In genomic region chr11:31809543-31809856, GRCh38 we compare ENCODE assay signal across 8 cellular contexts. TPM values are rescaled to one million over a fixed set of nuclear protein-coding genes. Genes with fewer than 3 reads are reported as not detected.
DNase-seq lines count a peak whose midpoint lies in the region; ATAC-seq and TF ChIP-seq lines count a peak whose summit lies in the region.

No MANE protein-coding gene starts in this region.

- no peak for DNase-seq in activated CD4-positive, alpha-beta T cell treated with anti-CD3 and anti-CD28 coated beads for 36 hours
- no peak for DNase-seq in activated CD4-positive, alpha-beta T cell treated with anti-CD3 and anti-CD28 coated beads for 4 hours
- no peak for DNase-seq in SJSA1 (ENCODE audit: low read depth in 1 of 2, low spot score in 2 of 2)
- DNase-seq in endothelial cell (ENCODE audit: low spot score), result no peak
- DNase-seq in retinal pigment epithelial cell (ENCODE audit: low read depth), result no peak
- DNase-seq in putamen (ENCODE audit: low spot score), result no peak
- DNase-seq in ACHN, result no peak
- no peak for DNase-seq in cardiac septum (ENCODE audit: low spot score)

- POLR2A ChIA-PET in activated CD4-positive, alpha-beta T cell treated with anti-CD3 and anti-CD28 coated beads for 36 hours (lab: Charles Lee), result no interaction called here

- CTCF ChIA-PET in activated CD4-positive, alpha-beta T cell treated with anti-CD3 and anti-CD28 coated beads for 36 hours (lab: Charles Lee), result interaction anchor here (1.1 to 2.1 kb wide), 2 partner anchors 9 to 10 kb away, joined by 3 to 4 read pairs; no protein-coding TSS in a partner anchor

- H3K36me3 Mint-ChIP-seq in activated CD4-positive, alpha-beta T cell treated with anti-CD3 and anti-CD28 coated beads for 36 hours (ENCODE audit: low read depth), result no peaks in the 10 kb centered on the region
- H3K36me3 Mint-ChIP-seq in endothelial cell (ENCODE audit: low read depth, unreplicated experiment), result peaks cover 14% of the 10 kb centered on the region

- no peaks in the 10 kb centered on the region for H3K9me3 ChIP-seq in SJSA1 (replicated peaks)

- peaks cover 3% of the 10 kb centered on the region for H3K27me3 ChIP-seq in SJSA1 (replicated peaks)

- H3K36me3 ChIP-seq in SJSA1, result no peaks in the 10 kb centered on the region

- no peak overlapping the region for H3K27ac ChIP-seq in SJSA1

- no peaks in the 10 kb centered on the region for H3K9me3 Mint-ChIP-seq in activated CD4-positive, alpha-beta T cell treated with anti-CD3 and anti-CD28 coated beads for 36 hours (ENCODE audit: low read depth)
- H3K9me3 Mint-ChIP-seq in endothelial cell (ENCODE audit: unreplicated experiment), result no peaks in the 10 kb centered on the region

- in situ Hi-C loops in ACHN (cut with HindIII; ENCODE audit: low pct_ligation_motif_present, low pct_unique_long_range_greater_than_20kb, low sequenced_read_pairs), result no loop called here

- H3K4me1 ChIP-seq in SJSA1 (replicated peaks), result peaks cover 16% of the 10 kb centered on the region

- no peak overlapping the region for H3K27ac Mint-ChIP-seq in activated CD4-positive, alpha-beta T cell treated with anti-CD3 and anti-CD28 coated beads for 36 hours
- H3K27ac Mint-ChIP-seq in endothelial cell (ENCODE audit: unreplicated experiment), result no peak overlapping the region

- H3K4me3 ChIP-seq in SJSA1, result peak overlapping the region; percentile 49
- H3K4me3 ChIP-seq in retinal pigment epithelial cell (ENCODE audit: low read length), result peak overlapping the region; percentile 95

- no peak for ATAC-seq in activated CD4-positive, alpha-beta T cell treated with anti-CD3 and anti-CD28 coated beads for 36 hours

- peaks cover 36% of the 10 kb centered on the region for H3K4me1 Mint-ChIP-seq in activated CD4-positive, alpha-beta T cell treated with anti-CD3 and anti-CD28 coated beads for 36 hours
- H3K4me1 Mint-ChIP-seq in endothelial cell (ENCODE audit: unreplicated experiment), result peaks cover 32% of the 10 kb centered on the region

- peak overlapping the region; percentile 26 for H3K4me3 Mint-ChIP-seq in activated CD4-positive, alpha-beta T cell treated with anti-CD3 and anti-CD28 coated beads for 36 hours
- H3K4me3 Mint-ChIP-seq in endothelial cell (ENCODE audit: unreplicated experiment), result peak overlapping the region; percentile 42

- intact Hi-C loops in activated CD4-positive, alpha-beta T cell treated with anti-CD3 and anti-CD28 coated beads for 36 hours (cut with DNase I, micrococcal nuclease), result loop anchor here (10.0 kb wide), 2 partner anchors 325 to 1485 kb away; partner anchors contain the start of gene ARL14EP (in 1 of the 2)
- intact Hi-C loops in cardiac septum (cut with DNase I), result no loop called here

- no peak for TF ChIP-seq CTCF in endothelial cell (IDR thresholded peaks at IDR 0.05; ENCODE audit: unreplicated experiment)
- no peak for TF ChIP-seq CTCF in retinal pigment epithelial cell (conservative IDR thresholded peaks at IDR 0.05; ENCODE audit: low read depth, low read length)

- peaks cover 65% of the 10 kb centered on the region for H3K27me3 Mint-ChIP-seq in activated CD4-positive, alpha-beta T cell treated with anti-CD3 and anti-CD28 coated beads for 36 hours
- H3K27me3 Mint-ChIP-seq in endothelial cell (ENCODE audit: unreplicated experiment), result peaks cover 50% of the 10 kb centered on the region

RNA-seq across cellular contexts. Expression of gene PAX6, which starts 1.6 kb away (rescaled TPM):
- total RNA-seq in activated CD4-positive, alpha-beta T cell treated with anti-CD3 and anti-CD28 coated beads for 36 hours, result under 1 TPM in 1 of 2 experiments, not detected in 1; 0.07 TPM
- total RNA-seq in SJSA1 (2014; rRNA removed; shearing (Covaris generic)), result 1.7 and 2.9 TPM in 2 replicates
- 2.7 TPM for total RNA-seq in endothelial cell (ENCODE audit: unreplicated experiment)
- 0.46 TPM for total RNA-seq in cardiac septum
